In the genomic region with DNA sequence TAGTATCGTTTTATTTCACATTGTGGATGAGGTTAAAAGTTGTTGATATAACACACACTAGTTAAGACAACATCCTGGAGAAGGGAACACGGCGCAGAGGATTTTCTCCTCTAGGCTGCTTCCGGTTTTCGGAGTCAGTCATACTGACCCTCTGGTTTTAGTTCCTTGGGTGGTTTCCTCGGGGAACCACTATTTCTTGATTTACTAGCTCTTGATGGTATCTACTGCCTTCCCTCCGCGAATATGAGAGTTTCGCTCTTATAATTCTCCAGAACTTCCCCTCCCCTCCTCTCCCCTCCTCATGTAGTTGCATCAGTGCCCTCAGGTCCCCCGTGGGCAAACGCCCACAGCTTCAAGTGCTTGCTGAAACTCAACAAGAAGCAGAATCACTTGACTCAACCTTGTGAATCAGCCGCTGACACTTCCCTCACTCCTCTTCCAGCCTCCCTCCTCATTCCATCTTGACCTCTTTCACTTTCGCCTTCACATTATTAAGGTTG, we compare ENCODE assay signal across 8 cellular contexts. TPM values are rescaled to one million over a fixed set of nuclear protein-coding genes. Genes with fewer than 3 reads are reported as not detected.
A peak's percentile ranks its signal among the peaks of the same experiment; 100 is the strongest.
DNase-seq lines count a peak whose midpoint lies in the region; ATAC-seq lines count a peak whose summit lies in the region.

No MANE protein-coding gene starts in this region.

- ATAC-seq in GM19035 (IDR thresholded peaks at IDR 0.05; ENCODE audit: unreplicated experiment) (peak; percentile 70), HG03095 (IDR thresholded peaks at IDR 0.05; ENCODE audit: unreplicated experiment) (peak; percentile 63), sciatic nerve (peak; percentile 67), GM19328 (IDR thresholded peaks at IDR 0.05; ENCODE audit: unreplicated experiment) (no peak)

- intact Hi-C loops in sciatic nerve (cut with DNase I): no loop called here

- DNase-seq in activated CD8-positive, alpha-beta memory T cell treated with anti-CD3 and anti-CD28 coated beads for 24 hours: peak; percentile 81
- DNase-seq in sciatic nerve (ENCODE audit: low spot score): no peak
- DNase-seq in DMS79 (lab: John Stamatoyannopoulos, UW): no peak
- DNase-seq in NAMALWA (ENCODE audit: low spot score): no peak
- no peak for DNase-seq in NCI-H2196 (lab: John Stamatoyannopoulos, UW; ENCODE audit: unreplicated experiment)

RNA-seq across cellular contexts. Expression of a gene that starts 15.9 kb away (rescaled TPM):
- total RNA-seq in sciatic nerve: 9.3 TPM

RNA-seq across cellular contexts. Expression of a gene that starts 40.6 kb away (rescaled TPM):
- total RNA-seq in sciatic nerve: 2.2 TPM
